8 cellular contexts compared by ENCODE assay signal in the genomic region with DNA sequence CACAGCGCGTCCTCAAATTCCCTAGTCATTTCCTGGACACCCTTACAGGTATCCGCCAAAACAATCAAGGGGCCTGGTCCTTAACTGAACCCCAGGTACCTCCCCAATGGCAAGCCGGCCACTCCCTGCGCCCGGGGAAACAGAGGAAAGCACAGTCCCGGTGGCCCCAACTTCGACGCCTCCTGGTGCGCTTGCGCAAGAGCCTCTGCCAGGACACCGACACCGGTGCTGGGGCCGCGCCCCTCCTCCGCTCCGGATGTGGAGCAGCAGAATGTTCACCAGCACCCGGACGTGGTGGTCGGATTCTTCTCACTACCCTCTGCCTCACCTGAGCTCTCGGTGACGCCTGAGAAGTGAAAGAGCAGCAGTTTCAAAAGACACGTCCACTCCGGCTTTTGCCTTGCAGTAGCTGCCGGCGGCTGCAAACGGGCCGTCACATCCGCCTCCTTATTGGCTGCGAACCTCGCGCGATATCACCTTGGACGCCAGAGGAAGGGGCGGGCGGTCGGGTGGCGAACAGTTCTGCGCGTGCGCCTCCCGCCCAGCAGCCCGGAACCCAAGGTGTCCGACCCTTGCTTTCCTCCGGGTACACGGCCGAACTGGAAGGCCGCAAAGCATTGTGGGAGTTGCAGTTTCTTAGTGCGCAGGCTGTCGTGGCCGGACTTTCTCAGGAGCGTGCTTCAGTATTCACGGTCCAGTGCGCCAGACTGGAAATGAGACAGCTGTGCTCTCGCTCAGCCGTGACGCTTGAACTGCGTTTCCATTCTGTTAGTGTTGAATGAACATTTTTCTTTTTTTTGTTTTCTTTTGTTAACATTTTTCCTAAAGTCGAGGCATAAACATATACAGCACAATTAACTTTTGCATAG. TPM values are rescaled to one million over a fixed set of nuclear protein-coding genes. Genes with fewer than 3 reads are reported as not detected.
DNase-seq lines count a peak whose midpoint lies in the region; ATAC-seq and TF ChIP-seq lines count a peak whose summit lies in the region.

A gene with protein sequence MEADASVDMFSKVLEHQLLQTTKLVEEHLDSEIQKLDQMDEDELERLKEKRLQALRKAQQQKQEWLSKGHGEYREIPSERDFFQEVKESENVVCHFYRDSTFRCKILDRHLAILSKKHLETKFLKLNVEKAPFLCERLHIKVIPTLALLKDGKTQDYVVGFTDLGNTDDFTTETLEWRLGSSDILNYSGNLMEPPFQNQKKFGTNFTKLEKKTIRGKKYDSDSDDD (minus strand): TSS at position 423 of the 869 bp plus-strand sequence. CDS start 3,123 bp downstream, outside the sequence.

- H3K4me1 Mint-ChIP-seq in T-cell, result peaks cover 35 to 43% (median 40%) of the 10 kb centered on the region in 3 donors
- peaks cover 9% of the 10 kb centered on the region for H3K4me1 Mint-ChIP-seq in progenitor cell of endocrine pancreas (ENCODE audit: low read depth)

- in situ Hi-C loops in GM13977 (cut with MboI; ENCODE audit: low pct_unique_long_range_greater_than_20kb, low sequenced_read_pairs, unreplicated experiment), result no loop called here

- H3K27me3 Mint-ChIP-seq in T-cell (no peaks in the 10 kb centered on the region), progenitor cell of endocrine pancreas (no peaks in the 10 kb centered on the region)

- ATAC-seq in HG02870 (IDR thresholded peaks at IDR 0.05; ENCODE audit: unreplicated experiment) (peak; percentile 72), T-cell (replicated peaks in 1 of 4) (peak; percentile 81 to 85 (median 82)), left cardiac atrium (peak; percentile 94)

- TF ChIP-seq CTCF in GM13977 (IDR thresholded peaks at IDR 0.05; ENCODE audit: extremely low read depth, insufficient read depth, missing control alignments) (no peak), progenitor cell of endocrine pancreas (IDR thresholded peaks at IDR 0.05; ENCODE audit: unreplicated experiment) (no peak)

- H3K4me3 Mint-ChIP-seq in T-cell (no peak within 1 kb of the TSS), progenitor cell of endocrine pancreas (ENCODE audit: low read depth) (no peak within 1 kb of the TSS)

- H3K27ac Mint-ChIP-seq in T-cell (no peak within 1 kb of the TSS), progenitor cell of endocrine pancreas (no peak within 1 kb of the TSS)

- H3K36me3 Mint-ChIP-seq in T-cell (peaks cover 12% of the 10 kb centered on the region), progenitor cell of endocrine pancreas (ENCODE audit: insufficient read depth) (peaks cover 3% of the 10 kb centered on the region)

- POLR2A ChIA-PET in T-cell (lab: Charles Lee), result interaction anchor here in 1 of 2 donors (0.5 kb wide), 1 partner anchor 54 kb away, joined by 3 read pairs; no protein-coding TSS in a partner anchor

- DNase-seq in GM13977 (ENCODE audit: low spot score) (peak; percentile 96), NCI-H146 (lab: John Stamatoyannopoulos, UW) (peak; percentile 99), T-cell (peak; percentile 92 to 98 (median 97)), amniotic epithelial cell (ENCODE audit: low read depth) (peak; percentile 99), left cardiac atrium (peak; percentile 99), progenitor cell of endocrine pancreas (ENCODE audit: low spot score, unreplicated experiment) (peak; percentile 97), ureter (ENCODE audit: low spot score) (peak; percentile 99)

- CTCF ChIA-PET in T-cell (lab: Charles Lee), result interaction anchor here in 1 of 2 donors (0.7 to 2.2 kb wide), 3 partner anchors 29 to 155 kb away, joined by 3 to 10 read pairs (median 6); a partner anchor contains a TSS

- intact Hi-C loops in left cardiac atrium (cut with DNase I), result loop anchor here in 1 of 2 donors (2.0 to 5.0 kb wide), 2 partner anchors 154 to 155 kb away; a partner anchor contains a TSS

- H3K9me3 Mint-ChIP-seq in T-cell (no peaks in the 10 kb centered on the region), progenitor cell of endocrine pancreas (ENCODE audit: low read depth) (no peaks in the 10 kb centered on the region)

RNA-seq across cellular contexts. Expression of the gene that starts here (rescaled TPM):
- total RNA-seq in T-cell, result 10 to 100 TPM; 12.3 to 26.2 (median 23.0) TPM
- total RNA-seq in left cardiac atrium, result 10 to 100 TPM; 16.4 to 24.2 TPM
- 28.9 and 32.7 TPM in 2 replicates for total RNA-seq in progenitor cell of endocrine pancreas
- 30.2 TPM for total RNA-seq in ureter

Comparison
In these comparisons a context has a peak if more than half of its experiments do, and no peak if none do; other contexts are left out.
1. Peak in every context shown above with its lines: DNase-seq and ATAC-seq.